ENCODE assay signal across 8 cellular contexts in the genomic region with DNA sequence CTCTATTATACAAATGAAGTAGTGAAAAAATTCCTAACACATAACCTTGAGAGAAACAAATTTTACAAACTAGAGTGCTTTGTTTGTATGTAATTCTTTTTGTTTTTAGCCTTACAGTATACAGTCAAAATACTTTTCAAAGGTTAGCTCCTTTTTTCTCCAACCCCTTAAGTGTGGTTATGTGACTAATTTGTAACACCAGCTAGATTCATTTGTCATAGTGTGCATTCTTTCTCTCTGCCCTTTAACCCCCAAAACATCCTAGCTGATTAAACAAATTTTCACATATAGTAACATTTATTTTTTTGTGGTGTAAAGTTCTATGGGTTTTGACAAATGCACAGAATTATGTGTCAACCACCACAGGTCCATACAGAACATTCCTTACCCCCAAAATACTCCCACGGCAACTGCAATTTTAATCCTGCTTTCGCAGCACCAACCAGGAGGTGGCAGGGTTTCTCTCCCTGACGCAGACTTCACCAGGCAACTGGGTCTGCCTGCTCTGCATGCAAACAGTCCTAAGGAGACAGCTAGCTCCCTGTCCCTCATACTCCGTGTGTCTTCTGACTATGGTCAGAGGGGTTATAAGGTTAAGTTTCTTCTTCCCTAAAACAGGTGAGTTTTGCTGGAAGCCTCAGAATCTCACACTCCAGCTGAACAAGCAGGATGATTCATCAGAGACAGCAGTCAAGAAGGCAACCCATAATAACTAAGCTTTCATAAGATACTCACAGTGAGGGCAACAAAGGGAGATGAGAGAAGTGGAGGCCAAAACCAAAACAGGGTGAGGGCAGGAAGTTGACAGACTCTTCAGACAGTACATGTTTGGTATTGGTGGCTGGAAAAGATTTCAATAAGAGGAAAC. TPM values are rescaled to one million over a fixed set of nuclear protein-coding genes. Genes with fewer than 3 reads are reported as not detected.
DNase-seq lines count a peak whose midpoint lies in the region; FAIRE-seq and TF ChIP-seq lines count a peak whose summit lies in the region.

No MANE protein-coding gene starts in this region.

- peak overlapping the region; percentile 3 for H3K27ac ChIP-seq in endodermal cell (ENCODE audit: low read depth, low read length)

- H3K9me3 Mint-ChIP-seq in endodermal cell = no peaks in the 10 kb centered on the region

- H3K9me3 ChIP-seq in endodermal cell (ENCODE audit: control insufficient read depth, low read length) = no peaks in the 10 kb centered on the region

- TF ChIP-seq RAD21 in Ishikawa (IDR thresholded peaks at IDR 0.05; ENCODE audit: low read depth) = peak; percentile 85

- no peaks in the 10 kb centered on the region for H3K27me3 ChIP-seq in endodermal cell (ENCODE audit: control insufficient read depth, insufficient read depth, low read length, poor library complexity, severe bottlenecking)

- peaks cover 3% of the 10 kb centered on the region for H3K36me3 Mint-ChIP-seq in endodermal cell (ENCODE audit: low read depth)

- no peaks in the 10 kb centered on the region for H3K27me3 Mint-ChIP-seq in endodermal cell (ENCODE audit: insufficient read depth)

- no peaks in the 10 kb centered on the region for H3K4me1 ChIP-seq in endodermal cell (ENCODE audit: control insufficient read depth, insufficient read depth, low read length)

- no peak overlapping the region for H3K4me3 ChIP-seq in endodermal cell (ENCODE audit: low read length)

- no peak overlapping the region for H3K27ac Mint-ChIP-seq in endodermal cell

- DNase-seq in NCI-H2171 treated with DMSO at 0.1 percent for 48 hours (lab: John Stamatoyannopoulos, UW) (peak; percentile 40), NCI-H2171 (lab: John Stamatoyannopoulos, UW) (no peak), SW480 (ENCODE audit: low spot score) (peak; percentile 60), endodermal cell (peak; percentile 90), midbrain (lab: John Stamatoyannopoulos, UW) (peak; percentile 67), urothelium cell line (ENCODE audit: low spot score) (peak; percentile 73), activated gamma-delta T cell treated with Interleukin-2 at 50 U/mL for 16 hours (no peak)

- no peak for FAIRE-seq in urothelium cell line (lab: Jason Lieb, UNC)

- H3K4me1 Mint-ChIP-seq in endodermal cell = peaks cover 2% of the 10 kb centered on the region

- H3K9ac ChIP-seq in endodermal cell (ENCODE audit: extremely low read depth, low read length, poor library complexity, severe bottlenecking) = no peak overlapping the region

- no peak for TF ChIP-seq EP300 in Ishikawa (IDR thresholded peaks at IDR 0.05; ENCODE audit: borderline replicate concordance)

- peak; percentile 93 for TF ChIP-seq CTCF in endodermal cell (conservative IDR thresholded peaks at IDR 0.05)

- H3K36me3 ChIP-seq in endodermal cell (ENCODE audit: control insufficient read depth, insufficient read depth, low read length) = peaks cover 26% of the 10 kb centered on the region

- no peak overlapping the region for H3K4me3 Mint-ChIP-seq in endodermal cell

- WGBS in endodermal cell (ENCODE audit: insufficient coverage in 1 of 2, insufficient read length in 1 of 2), 2 experiments = 15 to 32% methylated on average over 3 to 4 of the region's 4 CpGs

TF ChIP-seq in Ishikawa, 13 proteins besides CTCF, POLR2A, EP300 and RAD21:
- TF ChIP-seq, protein P1, sequence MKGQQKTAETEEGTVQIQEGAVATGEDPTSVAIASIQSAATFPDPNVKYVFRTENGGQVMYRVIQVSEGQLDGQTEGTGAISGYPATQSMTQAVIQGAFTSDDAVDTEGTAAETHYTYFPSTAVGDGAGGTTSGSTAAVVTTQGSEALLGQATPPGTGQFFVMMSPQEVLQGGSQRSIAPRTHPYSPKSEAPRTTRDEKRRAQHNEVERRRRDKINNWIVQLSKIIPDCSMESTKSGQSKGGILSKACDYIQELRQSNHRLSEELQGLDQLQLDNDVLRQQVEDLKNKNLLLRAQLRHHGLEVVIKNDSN (IDR thresholded peaks at IDR 0.05) = no peak
- TF ChIP-seq YY1 (IDR thresholded peaks at IDR 0.05; ENCODE audit: low read depth) = no peak
- TF ChIP-seq TEAD4 (IDR thresholded peaks at IDR 0.05) = no peak
- no peak for TF ChIP-seq EGR1 (IDR thresholded peaks at IDR 0.05)
- no peak for TF ChIP-seq CREB1 (IDR thresholded peaks at IDR 0.05; ENCODE audit: low read depth)
- no peak for TF ChIP-seq TAF1 (IDR thresholded peaks at IDR 0.05; ENCODE audit: low read depth)
- TF ChIP-seq NFIC (IDR thresholded peaks at IDR 0.05) = no peak
- no peak for TF ChIP-seq TCF12 (IDR thresholded peaks at IDR 0.05; ENCODE audit: low read depth)
- TF ChIP-seq, protein P2, sequence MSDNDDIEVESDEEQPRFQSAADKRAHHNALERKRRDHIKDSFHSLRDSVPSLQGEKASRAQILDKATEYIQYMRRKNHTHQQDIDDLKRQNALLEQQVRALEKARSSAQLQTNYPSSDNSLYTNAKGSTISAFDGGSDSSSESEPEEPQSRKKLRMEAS (IDR thresholded peaks at IDR 0.05) = no peak
- no peak for TF ChIP-seq CEBPB (IDR thresholded peaks at IDR 0.05)
- TF ChIP-seq ZBTB7A (IDR thresholded peaks at IDR 0.05; ENCODE audit: low read depth) = no peak
- TF ChIP-seq, protein P3, sequence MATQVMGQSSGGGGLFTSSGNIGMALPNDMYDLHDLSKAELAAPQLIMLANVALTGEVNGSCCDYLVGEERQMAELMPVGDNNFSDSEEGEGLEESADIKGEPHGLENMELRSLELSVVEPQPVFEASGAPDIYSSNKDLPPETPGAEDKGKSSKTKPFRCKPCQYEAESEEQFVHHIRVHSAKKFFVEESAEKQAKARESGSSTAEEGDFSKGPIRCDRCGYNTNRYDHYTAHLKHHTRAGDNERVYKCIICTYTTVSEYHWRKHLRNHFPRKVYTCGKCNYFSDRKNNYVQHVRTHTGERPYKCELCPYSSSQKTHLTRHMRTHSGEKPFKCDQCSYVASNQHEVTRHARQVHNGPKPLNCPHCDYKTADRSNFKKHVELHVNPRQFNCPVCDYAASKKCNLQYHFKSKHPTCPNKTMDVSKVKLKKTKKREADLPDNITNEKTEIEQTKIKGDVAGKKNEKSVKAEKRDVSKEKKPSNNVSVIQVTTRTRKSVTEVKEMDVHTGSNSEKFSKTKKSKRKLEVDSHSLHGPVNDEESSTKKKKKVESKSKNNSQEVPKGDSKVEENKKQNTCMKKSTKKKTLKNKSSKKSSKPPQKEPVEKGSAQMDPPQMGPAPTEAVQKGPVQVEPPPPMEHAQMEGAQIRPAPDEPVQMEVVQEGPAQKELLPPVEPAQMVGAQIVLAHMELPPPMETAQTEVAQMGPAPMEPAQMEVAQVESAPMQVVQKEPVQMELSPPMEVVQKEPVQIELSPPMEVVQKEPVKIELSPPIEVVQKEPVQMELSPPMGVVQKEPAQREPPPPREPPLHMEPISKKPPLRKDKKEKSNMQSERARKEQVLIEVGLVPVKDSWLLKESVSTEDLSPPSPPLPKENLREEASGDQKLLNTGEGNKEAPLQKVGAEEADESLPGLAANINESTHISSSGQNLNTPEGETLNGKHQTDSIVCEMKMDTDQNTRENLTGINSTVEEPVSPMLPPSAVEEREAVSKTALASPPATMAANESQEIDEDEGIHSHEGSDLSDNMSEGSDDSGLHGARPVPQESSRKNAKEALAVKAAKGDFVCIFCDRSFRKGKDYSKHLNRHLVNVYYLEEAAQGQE (IDR thresholded peaks at IDR 0.05; ENCODE audit: low read depth) = no peak
TF ChIP-seq in Ishikawa: peak in this region for 0.

RNA-seq across cellular contexts. Expression of a gene that starts 44.5 kb away (rescaled TPM):
- under 1 TPM in 1 of 2 donors, not detected in 1; 0.37 TPM for total RNA-seq in endodermal cell
- 0.25 TPM for polyA plus RNA-seq in endodermal cell (2013, experiment 1 of 2)
- not detected for polyA plus RNA-seq in endodermal cell (2013, experiment 2 of 2)

Comparison
In these comparisons a context has a peak if more than half of its experiments do, and no peak if none do; other contexts are left out.
1. DNase-seq: peak in NCI-H2171 treated with DMSO at 0.1 percent for 48 hours (single experiment), SW480 (single experiment), endodermal cell (single experiment), midbrain (single experiment) and urothelium cell line (single experiment); none in NCI-H2171 (single experiment) and activated gamma-delta T cell treated with Interleukin-2 at 50 U/mL for 16 hours (single experiment).